ENCODE assay signal across 8 cellular contexts in the genomic region with DNA sequence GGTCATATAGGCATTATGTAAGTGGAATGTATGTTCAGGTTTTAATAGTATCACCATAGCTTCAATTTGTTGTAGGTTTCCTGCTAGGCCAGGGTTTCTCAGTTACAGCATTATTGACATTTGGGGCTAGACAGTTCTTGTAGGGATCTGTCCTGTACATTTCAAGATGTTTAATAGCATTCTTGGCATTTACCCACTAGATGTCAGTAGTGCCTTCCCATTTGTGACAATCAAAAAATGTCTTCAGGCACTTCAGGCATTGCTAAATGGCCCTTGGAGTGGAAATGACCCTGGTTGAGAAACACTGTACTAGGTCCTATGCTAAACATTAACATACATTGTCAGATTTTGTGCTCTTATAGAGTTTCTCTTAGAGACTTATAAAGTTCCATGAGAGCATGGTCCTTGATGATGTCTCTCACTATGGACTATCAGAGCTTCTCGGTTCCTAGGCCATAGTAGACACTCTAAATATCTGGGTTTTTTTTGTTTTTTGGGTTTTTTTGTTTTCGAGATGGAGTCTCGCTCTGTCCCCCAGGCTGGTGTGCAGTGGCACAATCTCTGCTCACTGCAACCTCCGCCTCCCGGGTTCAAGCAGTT. TPM values are rescaled to one million over a fixed set of nuclear protein-coding genes. Genes with fewer than 3 reads are reported as not detected.
DNase-seq lines count a peak whose midpoint lies in the region; ATAC-seq and TF ChIP-seq lines count a peak whose summit lies in the region.

No MANE protein-coding gene starts in this region.

- peak; percentile 94 for TF ChIP-seq CTCF in RWPE2 (IDR thresholded peaks at IDR 0.05; ENCODE audit: poor library complexity, severe bottlenecking)
- peak; percentile 70 for TF ChIP-seq CTCF in epithelial cell of proximal tubule (conservative IDR thresholded peaks at IDR 0.05; ENCODE audit: low read depth, low read length)

- H3K27me3 ChIP-seq in RWPE2 (ENCODE audit: insufficient read depth, poor library complexity, severe bottlenecking), result no peaks in the 10 kb centered on the region

- CTCF ChIA-PET in activated CD4-positive, alpha-beta T cell treated with anti-CD3 and anti-CD28 coated beads, Interleukin-2, amount 10 ng/mL, durations not matched to agents 7 days and 5 days (lab: Charles Lee), result interaction anchor here (0.6 to 3.9 kb wide), 5 partner anchors 8 to 237 kb away, joined by 3 to 30 read pairs (median 3); a partner anchor contains a TSS

- H3K4me3 ChIP-seq in RWPE2 (ENCODE audit: severe bottlenecking) (peak overlapping the region; percentile 61), epithelial cell of proximal tubule (ENCODE audit: low read depth, low read length) (peak overlapping the region; percentile 87)

- no peaks in the 10 kb centered on the region for H3K27me3 Mint-ChIP-seq in activated CD4-positive, alpha-beta T cell treated with anti-CD3 and anti-CD28 coated beads, Interleukin-2, amount 10 ng/mL, durations not matched to agents 7 days and 5 days

- no peak overlapping the region for H3K4me3 Mint-ChIP-seq in activated CD4-positive, alpha-beta T cell treated with anti-CD3 and anti-CD28 coated beads, Interleukin-2, amount 10 ng/mL, durations not matched to agents 7 days and 5 days

- H3K9me3 ChIP-seq in RWPE2 (ENCODE audit: severe bottlenecking), result no peaks in the 10 kb centered on the region

- H3K4me1 ChIP-seq in RWPE2 (ENCODE audit: insufficient read depth, poor library complexity, severe bottlenecking), result no peaks in the 10 kb centered on the region

- peaks cover 20% of the 10 kb centered on the region for H3K4me1 Mint-ChIP-seq in activated CD4-positive, alpha-beta T cell treated with anti-CD3 and anti-CD28 coated beads, Interleukin-2, amount 10 ng/mL, durations not matched to agents 7 days and 5 days

- H3K27ac Mint-ChIP-seq in activated CD4-positive, alpha-beta T cell treated with anti-CD3 and anti-CD28 coated beads, Interleukin-2, amount 10 ng/mL, durations not matched to agents 7 days and 5 days, result no peak overlapping the region

- H3K9me3 Mint-ChIP-seq in activated CD4-positive, alpha-beta T cell treated with anti-CD3 and anti-CD28 coated beads, Interleukin-2, amount 10 ng/mL, durations not matched to agents 7 days and 5 days, result no peaks in the 10 kb centered on the region

- H3K36me3 ChIP-seq in RWPE2 (ENCODE audit: low read depth), result peaks cover 67% of the 10 kb centered on the region

- DNase-seq in activated CD4-positive, alpha-beta T cell treated with anti-CD3 and anti-CD28 coated beads, Interleukin-2, amount 10 ng/mL, durations not matched to agents 7 days and 5 days, result peak; percentile 25
- DNase-seq in activated CD4-positive, alpha-beta T cell treated with anti-CD3 and anti-CD28 coated beads, Interleukin-2, amount 50 U/mL, for 48 hours, result no peak
- DNase-seq in M059J (ENCODE audit: low read depth), result peak; percentile 79
- DNase-seq in RWPE2 (ENCODE audit: low spot score), result no peak
- peak; percentile 36 for DNase-seq in epithelial cell of proximal tubule (ENCODE audit: low read depth)
- DNase-seq in pons (ENCODE audit: low spot score), result peak; percentile 34
- DNase-seq in stimulated activated CD4-positive, alpha-beta T cell treated with anti-CD3 and anti-CD28 coated beads, Interleukin-2, amount 100 ng/mL, for 48 hours, result no peak

- H3K27ac ChIP-seq in RWPE2 (ENCODE audit: poor library complexity, severe bottlenecking), result peak overlapping the region; percentile 58

- POLR2A ChIA-PET in activated CD4-positive, alpha-beta T cell treated with anti-CD3 and anti-CD28 coated beads, Interleukin-2, amount 10 ng/mL, durations not matched to agents 7 days and 5 days (lab: Charles Lee), result interaction anchor here (0.6 kb wide), 1 partner anchor 8 kb away, joined by 3 read pairs; no protein-coding TSS in a partner anchor

- ATAC-seq in RWPE2 (ENCODE audit: low read depth) (peak; percentile 13; the same call in 1 of the 3 replicates), HG03354 (IDR thresholded peaks at IDR 0.05; ENCODE audit: poor library complexity, severe bottlenecking, unreplicated experiment) (no peak)

- peaks cover 49% of the 10 kb centered on the region for H3K36me3 Mint-ChIP-seq in activated CD4-positive, alpha-beta T cell treated with anti-CD3 and anti-CD28 coated beads, Interleukin-2, amount 10 ng/mL, durations not matched to agents 7 days and 5 days (ENCODE audit: low read depth)

RNA-seq across cellular contexts. Expression of a gene that starts 1.4 kb away (rescaled TPM):
- total RNA-seq in activated CD4-positive, alpha-beta T cell treated with anti-CD3 and anti-CD28 coated beads, Interleukin-2, amount 10 ng/mL, durations not matched to agents 7 days and 5 days, result 10 to 100 TPM; 70.9 to 74.7 TPM
- 90.2 and 133 TPM in 2 replicates for total RNA-seq in M059J (2014; rRNA removed; shearing (Covaris generic))
- 49.6 and 82.9 TPM in 2 replicates for total RNA-seq in epithelial cell of proximal tubule

RNA-seq across cellular contexts. Expression of a gene that starts 1.9 kb away (rescaled TPM):
- total RNA-seq in activated CD4-positive, alpha-beta T cell treated with anti-CD3 and anti-CD28 coated beads, Interleukin-2, amount 10 ng/mL, durations not matched to agents 7 days and 5 days, result 10 to 100 TPM; 74.6 to 77.1 TPM
- total RNA-seq in M059J (2014; rRNA removed; shearing (Covaris generic)), result 24.3 and 38.8 TPM in 2 replicates
- 27.9 and 38.2 TPM in 2 replicates for total RNA-seq in epithelial cell of proximal tubule

RNA-seq across cellular contexts. Expression of a gene that starts 32.8 kb away (rescaled TPM):
- 10 to 100 TPM; 32.2 to 34.6 TPM for total RNA-seq in activated CD4-positive, alpha-beta T cell treated with anti-CD3 and anti-CD28 coated beads, Interleukin-2, amount 10 ng/mL, durations not matched to agents 7 days and 5 days
- 41.4 and 47.6 TPM in 2 replicates for total RNA-seq in M059J (2014; rRNA removed; shearing (Covaris generic))
- total RNA-seq in epithelial cell of proximal tubule, result 29.3 and 34.4 TPM in 2 replicates

RNA-seq across cellular contexts. Expression of a gene that starts 41.1 kb away (rescaled TPM):
- total RNA-seq in activated CD4-positive, alpha-beta T cell treated with anti-CD3 and anti-CD28 coated beads, Interleukin-2, amount 10 ng/mL, durations not matched to agents 7 days and 5 days, result not detected
- total RNA-seq in M059J (2014; rRNA removed; shearing (Covaris generic)), result 0.25 and 1.8 TPM in 2 replicates
- total RNA-seq in epithelial cell of proximal tubule, result 1.0 and 3.1 TPM in 2 replicates

Comparison
In these comparisons a context has a peak if more than half of its experiments do, and no peak if none do; other contexts are left out.
1. DNase-seq: peak in activated CD4-positive, alpha-beta T cell treated with anti-CD3 and anti-CD28 coated beads, Interleukin-2, amount 10 ng/mL, durations not matched to agents 7 days and 5 days (single experiment), M059J (single experiment), epithelial cell of proximal tubule (single experiment) and pons (single experiment); none in activated CD4-positive, alpha-beta T cell treated with anti-CD3 and anti-CD28 coated beads, Interleukin-2, amount 50 U/mL, for 48 hours (0 of 2), RWPE2 (single experiment) and stimulated activated CD4-positive, alpha-beta T cell treated with anti-CD3 and anti-CD28 coated beads, Interleukin-2, amount 100 ng/mL, for 48 hours (0 of 2).